Comparison of ENCODE assay signal across 2 cellular contexts in the genomic region with DNA sequence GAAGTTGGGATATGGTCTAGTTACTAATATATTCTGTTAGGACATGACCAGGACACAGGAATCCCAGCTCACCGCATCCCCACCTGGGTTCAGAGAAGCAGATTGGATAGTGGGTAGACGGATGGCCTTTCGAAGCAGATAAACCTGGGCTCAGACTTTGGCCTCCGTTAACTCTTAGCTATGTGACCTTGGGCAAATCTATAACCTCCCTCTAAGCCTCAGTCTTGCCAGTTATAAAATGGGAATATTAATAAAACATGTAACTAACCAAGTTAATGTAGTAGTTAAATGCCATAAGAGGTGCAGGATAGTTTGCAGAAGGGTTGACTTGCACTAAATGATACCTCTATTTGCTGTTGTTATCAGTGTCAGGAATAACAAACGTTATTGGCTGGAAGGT.
TF ChIP-seq lines count a peak whose summit lies in the region.

No MANE protein-coding gene starts in this region.

TF ChIP-seq in SK-N-SH, 30 proteins besides CTCF, POLR2A, EP300 and RAD21 (continued from another document):
- TF ChIP-seq NFIC (IDR thresholded peaks at IDR 0.05; ENCODE audit: borderline replicate concordance) = no peak
- no peak for TF ChIP-seq FOXJ3 (CRISPR knock-in tag; IDR thresholded peaks at IDR 0.05)
- TF ChIP-seq TEAD4 (IDR thresholded peaks at IDR 0.05; ENCODE audit: borderline replicate concordance, insufficient read depth) = no peak
- TF ChIP-seq, protein P1, sequence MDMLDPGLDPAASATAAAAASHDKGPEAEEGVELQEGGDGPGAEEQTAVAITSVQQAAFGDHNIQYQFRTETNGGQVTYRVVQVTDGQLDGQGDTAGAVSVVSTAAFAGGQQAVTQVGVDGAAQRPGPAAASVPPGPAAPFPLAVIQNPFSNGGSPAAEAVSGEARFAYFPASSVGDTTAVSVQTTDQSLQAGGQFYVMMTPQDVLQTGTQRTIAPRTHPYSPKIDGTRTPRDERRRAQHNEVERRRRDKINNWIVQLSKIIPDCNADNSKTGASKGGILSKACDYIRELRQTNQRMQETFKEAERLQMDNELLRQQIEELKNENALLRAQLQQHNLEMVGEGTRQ (IDR thresholded peaks at IDR 0.05; ENCODE audit: borderline replicate concordance, low read depth, low read length) = no peak
- TF ChIP-seq YY1 (IDR thresholded peaks at IDR 0.05; ENCODE audit: low read depth) = no peak
- TF ChIP-seq ELF1 (IDR thresholded peaks at IDR 0.05) = no peak
- no peak for TF ChIP-seq MXI1 (IDR thresholded peaks at IDR 0.05; ENCODE audit: low read depth, low read length)
- no peak for TF ChIP-seq POLR2AphosphoS5 (IDR thresholded peaks at IDR 0.05; ENCODE audit: low read depth, low read length)
- TF ChIP-seq FOSL2 (IDR thresholded peaks at IDR 0.05; ENCODE audit: borderline replicate concordance, low read depth) = no peak
- no peak for TF ChIP-seq GABPA (IDR thresholded peaks at IDR 0.05; ENCODE audit: low read depth)
- no peak for TF ChIP-seq SMC3 (IDR thresholded peaks at IDR 0.05; ENCODE audit: low read depth, low read length)
- TF ChIP-seq CHD2 (IDR thresholded peaks at IDR 0.05; ENCODE audit: low read length, partially characterized antibody) = no peak
- TF ChIP-seq, protein P2, sequence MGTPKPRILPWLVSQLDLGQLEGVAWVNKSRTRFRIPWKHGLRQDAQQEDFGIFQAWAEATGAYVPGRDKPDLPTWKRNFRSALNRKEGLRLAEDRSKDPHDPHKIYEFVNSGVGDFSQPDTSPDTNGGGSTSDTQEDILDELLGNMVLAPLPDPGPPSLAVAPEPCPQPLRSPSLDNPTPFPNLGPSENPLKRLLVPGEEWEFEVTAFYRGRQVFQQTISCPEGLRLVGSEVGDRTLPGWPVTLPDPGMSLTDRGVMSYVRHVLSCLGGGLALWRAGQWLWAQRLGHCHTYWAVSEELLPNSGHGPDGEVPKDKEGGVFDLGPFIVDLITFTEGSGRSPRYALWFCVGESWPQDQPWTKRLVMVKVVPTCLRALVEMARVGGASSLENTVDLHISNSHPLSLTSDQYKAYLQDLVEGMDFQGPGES (IDR thresholded peaks at IDR 0.05; ENCODE audit: low read depth, low read length) = no peak
- TF ChIP-seq, protein P3, sequence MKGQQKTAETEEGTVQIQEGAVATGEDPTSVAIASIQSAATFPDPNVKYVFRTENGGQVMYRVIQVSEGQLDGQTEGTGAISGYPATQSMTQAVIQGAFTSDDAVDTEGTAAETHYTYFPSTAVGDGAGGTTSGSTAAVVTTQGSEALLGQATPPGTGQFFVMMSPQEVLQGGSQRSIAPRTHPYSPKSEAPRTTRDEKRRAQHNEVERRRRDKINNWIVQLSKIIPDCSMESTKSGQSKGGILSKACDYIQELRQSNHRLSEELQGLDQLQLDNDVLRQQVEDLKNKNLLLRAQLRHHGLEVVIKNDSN (IDR thresholded peaks at IDR 0.05; ENCODE audit: borderline replicate concordance, low read depth) = no peak

TF ChIP-seq in SK-N-SH treated with all-trans-retinoic acid at 6 μM for 48 hours, 23 proteins besides CTCF, POLR2A, EP300 and RAD21 (continued from another document):
- TF ChIP-seq ESRRG (CRISPR knock-in tag; IDR thresholded peaks at IDR 0.05) (no peak), TCF4 (CRISPR knock-in tag; IDR thresholded peaks at IDR 0.05; ENCODE audit: borderline replicate concordance) (no peak)
